Comparison of ENCODE assay signal across 27 cellular contexts in genomic region chr3:54176106-54176505, GRCh38. TPM values are rescaled to one million over a fixed set of nuclear protein-coding genes. Genes with fewer than 3 reads are reported as not detected.
DNase-seq lines count a peak whose midpoint lies in the region.
"Had no signal": no experiment of that assay in that cellular context is flagged by ENCODE, and none has a peak within 500 bp of the region (broad histone marks: within the 10 kb centered on the region; RNA-seq: fewer than 3 reads in every experiment).

No MANE protein-coding gene starts in this region.

- DNase-seq in NCI-H2107 treated with DMSO at 0.1 percent for 48 hours (lab: John Stamatoyannopoulos, UW; ENCODE audit: unreplicated experiment) (peak; percentile 47), NCI-H2107 (lab: John Stamatoyannopoulos, UW) (no peak), NCI-H146 treated with DMSO at 0.1 percent for 48 hours (lab: John Stamatoyannopoulos, UW; ENCODE audit: unreplicated experiment) (peak; percentile 65), astrocyte of the hippocampus (ENCODE audit: low read depth, low spot score) (peak; percentile 11), renal cortical epithelial cell (ENCODE audit: low read depth) (peak; percentile 38), NCI-H1436 treated with DMSO at 0.1 percent for 48 hours (lab: John Stamatoyannopoulos, UW) (no peak), NCI-H774 (lab: John Stamatoyannopoulos, UW) (no peak), substantia nigra (lab: John Stamatoyannopoulos, UW) (no peak)
- DNase-seq: activated CD4-positive, alpha-beta T cell treated with anti-CD3 and anti-CD28 coated beads, Interleukin-2, amount 50 U/mL, for 48 hours; activated CD4-positive, CD25-positive, alpha-beta regulatory T cell; activated effector memory CD4-positive, alpha-beta T cell treated with Interleukin-2 at 50 U/mL for 16 hours; activated naive CD8-positive, alpha-beta T cell treated with anti-CD3 and anti-CD28 coated beads, Interleukin-2, amount 50 U/mL, for 24 hours; brain microvascular endothelial cell; colonic mucosa; EL; kidney glomerular epithelial cell; mesenchymal stem cell; NCI-H1436; NCI-H510A treated with DMSO at 0.1 percent for 48 hours; nucleus accumbens; right cardiac atrium; stimulated activated CD4-positive, alpha-beta T cell treated with anti-CD3 and anti-CD28 coated beads, Interleukin-12 subunit alpha, Interleukin-12 subunit beta, amount 100 ng/mL, for 4 hours; stimulated activated CD4-positive, alpha-beta T cell treated with anti-CD3 and anti-CD28 coated beads, Interleukin-4, amount 100 ng/mL, for 4 hours; T1000; trophoblast cell had no signal

- H3K27ac ChIP-seq in substantia nigra (ENCODE audit: low read depth, low read length, poor library complexity, severe bottlenecking): no peak overlapping the region
- H3K27ac ChIP-seq: brain microvascular endothelial cell, colonic mucosa, HL-60 had no signal

RNA-seq across cellular contexts. Expression of gene CACNA2D3, which starts 53.8 kb away (rescaled TPM):
- 1.4 and 3.2 TPM in 2 replicates for total RNA-seq in renal cortical epithelial cell
- total RNA-seq: HepG2 had no signal

Comparison
In these comparisons a context has a peak if more than half of its experiments do, and no peak if none do; other contexts are left out.
1. DNase-seq: peak in NCI-H2107 treated with DMSO at 0.1 percent for 48 hours (single experiment), NCI-H146 treated with DMSO at 0.1 percent for 48 hours (single experiment), astrocyte of the hippocampus (single experiment) and renal cortical epithelial cell (single experiment); none in NCI-H2107 (single experiment), NCI-H1436 treated with DMSO at 0.1 percent for 48 hours (single experiment), NCI-H774 (single experiment) and substantia nigra (0 of 49).